1 cellular context compared by ENCODE assay signal in the genomic region with DNA sequence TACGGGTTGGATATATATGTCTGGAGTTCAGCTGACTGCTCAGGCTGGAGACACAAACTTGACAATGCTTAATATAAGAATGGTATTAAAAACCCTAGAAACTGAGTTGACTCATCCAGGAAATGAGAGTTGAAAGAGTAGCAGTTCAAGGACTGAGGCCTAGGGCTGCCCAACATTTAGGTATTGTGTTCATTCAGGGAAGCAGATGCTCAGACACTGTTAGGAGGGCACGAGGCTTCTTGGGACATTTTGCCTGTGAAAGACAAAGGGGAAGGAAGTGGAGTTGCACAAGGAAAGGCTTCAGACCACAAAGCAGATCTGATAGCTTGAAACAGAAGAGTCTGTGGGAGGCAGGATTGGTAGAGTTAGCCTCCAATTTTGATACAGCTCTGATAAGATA.
TF ChIP-seq lines count a peak whose summit lies in the region.

No MANE protein-coding gene starts in this region.

TF ChIP-seq in HepG2, 621 proteins besides CTCF, POLR2A, EP300 and RAD21 (continued from another document):
- no peak for TF ChIP-seq GMEB2 (CRISPR knock-in tag; IDR thresholded peaks at IDR 0.05; ENCODE audit: low read depth)
- TF ChIP-seq ZNF382 (CRISPR knock-in tag; IDR thresholded peaks at IDR 0.05; ENCODE audit: borderline replicate concordance) = no peak
- no peak for TF ChIP-seq ZNF776 (CRISPR knock-in tag; IDR thresholded peaks at IDR 0.05)
- no peak for TF ChIP-seq PREB (CRISPR knock-in tag; IDR thresholded peaks at IDR 0.05)
- TF ChIP-seq, protein P1, sequence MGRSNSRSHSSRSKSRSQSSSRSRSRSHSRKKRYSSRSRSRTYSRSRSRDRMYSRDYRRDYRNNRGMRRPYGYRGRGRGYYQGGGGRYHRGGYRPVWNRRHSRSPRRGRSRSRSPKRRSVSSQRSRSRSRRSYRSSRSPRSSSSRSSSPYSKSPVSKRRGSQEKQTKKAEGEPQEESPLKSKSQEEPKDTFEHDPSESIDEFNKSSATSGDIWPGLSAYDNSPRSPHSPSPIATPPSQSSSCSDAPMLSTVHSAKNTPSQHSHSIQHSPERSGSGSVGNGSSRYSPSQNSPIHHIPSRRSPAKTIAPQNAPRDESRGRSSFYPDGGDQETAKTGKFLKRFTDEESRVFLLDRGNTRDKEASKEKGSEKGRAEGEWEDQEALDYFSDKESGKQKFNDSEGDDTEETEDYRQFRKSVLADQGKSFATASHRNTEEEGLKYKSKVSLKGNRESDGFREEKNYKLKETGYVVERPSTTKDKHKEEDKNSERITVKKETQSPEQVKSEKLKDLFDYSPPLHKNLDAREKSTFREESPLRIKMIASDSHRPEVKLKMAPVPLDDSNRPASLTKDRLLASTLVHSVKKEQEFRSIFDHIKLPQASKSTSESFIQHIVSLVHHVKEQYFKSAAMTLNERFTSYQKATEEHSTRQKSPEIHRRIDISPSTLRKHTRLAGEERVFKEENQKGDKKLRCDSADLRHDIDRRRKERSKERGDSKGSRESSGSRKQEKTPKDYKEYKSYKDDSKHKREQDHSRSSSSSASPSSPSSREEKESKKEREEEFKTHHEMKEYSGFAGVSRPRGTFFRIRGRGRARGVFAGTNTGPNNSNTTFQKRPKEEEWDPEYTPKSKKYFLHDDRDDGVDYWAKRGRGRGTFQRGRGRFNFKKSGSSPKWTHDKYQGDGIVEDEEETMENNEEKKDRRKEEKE (IDR thresholded peaks at IDR 0.05) = no peak
- no peak for TF ChIP-seq BORCS8-MEF2B (CRISPR knock-in tag; IDR thresholded peaks at IDR 0.05)
- TF ChIP-seq ZFYVE20 (CRISPR knock-in tag; IDR thresholded peaks at IDR 0.05; ENCODE audit: borderline replicate concordance, low read depth) = no peak
- TF ChIP-seq, protein P2, sequence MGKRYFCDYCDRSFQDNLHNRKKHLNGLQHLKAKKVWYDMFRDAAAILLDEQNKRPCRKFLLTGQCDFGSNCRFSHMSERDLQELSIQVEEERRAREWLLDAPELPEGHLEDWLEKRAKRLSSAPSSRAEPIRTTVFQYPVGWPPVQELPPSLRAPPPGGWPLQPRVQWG (CRISPR knock-in tag; IDR thresholded peaks at IDR 0.05; ENCODE audit: borderline replicate concordance, low read depth) = no peak
- no peak for TF ChIP-seq SNAPC4 (CRISPR knock-in tag; IDR thresholded peaks at IDR 0.05)
- no peak for TF ChIP-seq TIGD3 (CRISPR knock-in tag; IDR thresholded peaks at IDR 0.05; ENCODE audit: borderline replicate concordance)
- no peak for TF ChIP-seq NR2F1 (CRISPR knock-in tag; IDR thresholded peaks at IDR 0.05)
- TF ChIP-seq, protein P3, sequence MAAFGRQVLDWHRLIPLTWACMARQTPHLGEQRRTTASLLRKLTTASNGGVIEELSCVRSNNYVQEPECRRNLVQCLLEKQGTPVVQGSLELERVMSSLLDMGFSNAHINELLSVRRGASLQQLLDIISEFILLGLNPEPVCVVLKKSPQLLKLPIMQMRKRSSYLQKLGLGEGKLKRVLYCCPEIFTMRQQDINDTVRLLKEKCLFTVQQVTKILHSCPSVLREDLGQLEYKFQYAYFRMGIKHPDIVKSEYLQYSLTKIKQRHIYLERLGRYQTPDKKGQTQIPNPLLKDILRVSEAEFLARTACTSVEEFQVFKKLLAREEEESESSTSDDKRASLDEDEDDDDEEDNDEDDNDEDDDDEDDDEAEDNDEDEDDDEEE (CRISPR knock-in tag; IDR thresholded peaks at IDR 0.05) = no peak
- no peak for TF ChIP-seq SUZ12 (IDR thresholded peaks at IDR 0.05; ENCODE audit: low read depth, low read length)
- no peak for TF ChIP-seq SMARCC2 (IDR thresholded peaks at IDR 0.05)
- TF ChIP-seq, protein P4, sequence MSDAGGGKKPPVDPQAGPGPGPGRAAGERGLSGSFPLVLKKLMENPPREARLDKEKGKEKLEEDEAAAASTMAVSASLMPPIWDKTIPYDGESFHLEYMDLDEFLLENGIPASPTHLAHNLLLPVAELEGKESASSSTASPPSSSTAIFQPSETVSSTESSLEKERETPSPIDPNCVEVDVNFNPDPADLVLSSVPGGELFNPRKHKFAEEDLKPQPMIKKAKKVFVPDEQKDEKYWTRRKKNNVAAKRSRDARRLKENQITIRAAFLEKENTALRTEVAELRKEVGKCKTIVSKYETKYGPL (CRISPR knock-in tag; IDR thresholded peaks at IDR 0.05) = no peak
- no peak for TF ChIP-seq NR2C2 (CRISPR knock-in tag; IDR thresholded peaks at IDR 0.05; ENCODE audit: borderline replicate concordance)
- no peak for TF ChIP-seq FOXC1 (CRISPR knock-in tag; IDR thresholded peaks at IDR 0.05; ENCODE audit: borderline replicate concordance)
TF ChIP-seq in HepG2: peak in this region for 0.
